15 cellular contexts compared by ENCODE assay signal in genomic region chr1:232726048-232726779, GRCh38.
DNase-seq lines count a peak whose midpoint lies in the region; ATAC-seq and TF ChIP-seq lines count a peak whose summit lies in the region.
"Had no signal": no experiment of that assay in that cellular context is flagged by ENCODE, and none has a peak within 500 bp of the region (broad histone marks: within the 10 kb centered on the region; RNA-seq: fewer than 3 reads in every experiment).

No MANE protein-coding gene starts in this region.

- no peak overlapping the region for H3K4me3 Mint-ChIP-seq in HFFc6
- no peak overlapping the region for H3K4me3 Mint-ChIP-seq in CD8-positive, alpha-beta T cell
- H3K4me3 Mint-ChIP-seq: activated CD4-positive, alpha-beta T cell treated with anti-CD3 and anti-CD28 coated beads for 36 hours had no signal

- peak overlapping the region; percentile 27 for H3K4me2 ChIP-seq in PC-9

- peaks cover 6% of the 10 kb centered on the region; the same call in 1 of the 2 replicates for H3F3A ChIP-seq in PC-9 (ENCODE audit: insufficient read depth, low read depth)

- H3K4me1 ChIP-seq in PC-9 (replicated peaks; ENCODE audit: insufficient read depth) (peaks cover 14% of the 10 kb centered on the region; the same call in 1 of the 2 replicates), upper lobe of right lung (no peaks in the 10 kb centered on the region)
- H3K4me1 ChIP-seq in CD8-positive, alpha-beta T cell (ENCODE audit: insufficient read depth, low read length), result peaks cover 6% of the 10 kb centered on the region
- H3K4me1 ChIP-seq: tibial artery had no signal

- intact Hi-C loops in PC-9 (cut with micrococcal nuclease; ENCODE audit: unreplicated experiment), result no loop called here
- intact Hi-C loops in CD8-positive, alpha-beta T cell (cut with DNase I, micrococcal nuclease), result no loop called here
- intact Hi-C loops in upper lobe of right lung (cut with DNase I), result no loop called here

- H3K4me3 ChIP-seq in AG09309 (ENCODE audit: control insufficient read depth, low read depth, low read length), result no peak overlapping the region
- no peak overlapping the region for H3K4me3 ChIP-seq in PC-9
- H3K4me3 ChIP-seq in CD8-positive, alpha-beta T cell (ENCODE audit: low read depth, low read length), result no peak overlapping the region
- H3K4me3 ChIP-seq in upper lobe of right lung, result no peak overlapping the region
- H3K4me3 ChIP-seq: esophagus squamous epithelium, K562, tibial artery had no signal

- DNase-seq in AG09309 (ENCODE audit: low read depth) (peak; percentile 27), HFFc6 (peak; percentile 8), PC-9 (peak in 1 of 2 experiments; percentile 64), epithelial cell of prostate (ENCODE audit: low read depth, low spot score) (peak; percentile 48), upper lobe of right lung (no peak)
- no peak for DNase-seq in CD8-positive, alpha-beta T cell
- DNase-seq: activated gamma-delta T cell, esophagus squamous epithelium, naive B cell, tibial artery had no signal

- BruUV-seq in PC-9 (replicated peaks; lab: Mats Ljungman, UMichigan), result no TSS peak

- H3K36me3 Mint-ChIP-seq in HFFc6 (ENCODE audit: low read depth), result no peaks in the 10 kb centered on the region
- H3K36me3 Mint-ChIP-seq in CD8-positive, alpha-beta T cell, result no peaks in the 10 kb centered on the region
- H3K36me3 Mint-ChIP-seq: naive B cell had no signal

- H3K27me3 Mint-ChIP-seq in HFFc6 (ENCODE audit: insufficient read depth), result peaks cover 1% of the 10 kb centered on the region; the same call in 1 of the 2 replicates
- peaks cover 8% of the 10 kb centered on the region for H3K27me3 Mint-ChIP-seq in CD8-positive, alpha-beta T cell (ENCODE audit: low read depth)

- POLR2A ChIA-PET in PC-9 (lab: Charles Lee; ENCODE audit: unreplicated experiment), result interaction anchor here (0.7 kb wide), 1 partner anchor 17 kb away, joined by 6 read pairs; no protein-coding TSS in a partner anchor
- POLR2A ChIA-PET in CD8-positive, alpha-beta T cell (lab: Charles Lee), result interaction anchor here (0.6 kb wide), 1 partner anchor 12 kb away, joined by 3 read pairs; no protein-coding TSS in a partner anchor

- no peaks in the 10 kb centered on the region for H3K9me2 ChIP-seq in PC-9 (ENCODE audit: insufficient read depth)

- CTCF ChIA-PET in PC-9 (lab: Charles Lee), result no interaction called here
- CTCF ChIA-PET in CD8-positive, alpha-beta T cell (lab: Charles Lee), result no interaction called here

- TF ChIP-seq CTCF in AG09309 (IDR thresholded peaks at IDR 0.05; ENCODE audit: control insufficient read depth, insufficient read depth, low read depth, low read length, missing control alignments) (no peak), HFFc6 (IDR thresholded peaks at IDR 0.05) (no peak), PC-9 (conservative IDR thresholded peaks at IDR 0.05) (no peak), upper lobe of right lung (IDR thresholded peaks at IDR 0.05) (no peak)
- TF ChIP-seq CTCF in CD8-positive, alpha-beta T cell (IDR thresholded peaks at IDR 0.05), result no peak

- no peaks in the 10 kb centered on the region for H3K79me2 ChIP-seq in PC-9 (ENCODE audit: low read depth)

- H3K27ac ChIP-seq in PC-9 (no peak overlapping the region), epithelial cell of prostate (no peak overlapping the region), upper lobe of right lung (no peak overlapping the region)
- H3K27ac ChIP-seq in CD8-positive, alpha-beta T cell (ENCODE audit: low read depth, low read length), result no peak overlapping the region
- H3K27ac ChIP-seq: esophagus squamous epithelium, tibial artery had no signal

- H3K4me1 Mint-ChIP-seq in HFFc6 (ENCODE audit: low read depth), result no peaks in the 10 kb centered on the region
- peaks cover 9% of the 10 kb centered on the region for H3K4me1 Mint-ChIP-seq in CD8-positive, alpha-beta T cell (ENCODE audit: low read depth)

- no peak overlapping the region for H2AFZ ChIP-seq in PC-9

- H3K9me3 Mint-ChIP-seq in HFFc6, result peaks cover 52% of the 10 kb centered on the region
- no peaks in the 10 kb centered on the region for H3K9me3 Mint-ChIP-seq in CD8-positive, alpha-beta T cell

- H3K9me3 ChIP-seq in PC-9 (ENCODE audit: insufficient read depth, low read depth), result no peaks in the 10 kb centered on the region
- H3K9me3 ChIP-seq in CD8-positive, alpha-beta T cell (ENCODE audit: low read length), result no peaks in the 10 kb centered on the region
- H3K9me3 ChIP-seq in upper lobe of right lung, result no peaks in the 10 kb centered on the region
- H3K9me3 ChIP-seq: esophagus squamous epithelium, tibial artery had no signal

- H3K27me3 ChIP-seq in PC-9 (ENCODE audit: insufficient read depth, low read depth), result peaks cover 23% of the 10 kb centered on the region; the same call in 1 of the 2 replicates
- H3K27me3 ChIP-seq in CD8-positive, alpha-beta T cell (ENCODE audit: insufficient read depth, low read length), result no peaks in the 10 kb centered on the region
- H3K27me3 ChIP-seq in upper lobe of right lung, result no peaks in the 10 kb centered on the region
- H3K27me3 ChIP-seq: esophagus squamous epithelium, tibial artery had no signal

- no peaks in the 10 kb centered on the region for H3K36me3 ChIP-seq in PC-9 (ENCODE audit: low read depth)
- no peaks in the 10 kb centered on the region for H3K36me3 ChIP-seq in CD8-positive, alpha-beta T cell (ENCODE audit: insufficient read depth, low read length)
- H3K36me3 ChIP-seq in upper lobe of right lung, result no peaks in the 10 kb centered on the region
- H3K36me3 ChIP-seq: esophagus squamous epithelium, tibial artery had no signal

- no peak overlapping the region for H3K27ac Mint-ChIP-seq in HFFc6
- no peak overlapping the region for H3K27ac Mint-ChIP-seq in CD8-positive, alpha-beta T cell
- H3K27ac Mint-ChIP-seq: activated CD4-positive, alpha-beta T cell treated with anti-CD3 and anti-CD28 coated beads for 36 hours; naive B cell had no signal

- H4K20me1 ChIP-seq in PC-9 (ENCODE audit: insufficient read depth), result no peaks in the 10 kb centered on the region

- no peak for ATAC-seq in CD8-positive, alpha-beta T cell
- ATAC-seq in GM19035 (IDR thresholded peaks at IDR 0.05; ENCODE audit: unreplicated experiment) (no peak), HG02884 (IDR thresholded peaks at IDR 0.05; ENCODE audit: unreplicated experiment) (no peak), upper lobe of right lung (no peak)
- ATAC-seq: Right ventricle myocardium inferior had no signal

Comparison
In these comparisons a context has a peak if more than half of its experiments do, and no peak if none do; other contexts are left out.
1. DNase-seq: peak in AG09309 (single experiment), HFFc6 (single experiment) and epithelial cell of prostate (single experiment); none in CD8-positive, alpha-beta T cell (0 of 7) and upper lobe of right lung (single experiment).